23 cellular contexts compared by ENCODE assay signal in the genomic region with DNA sequence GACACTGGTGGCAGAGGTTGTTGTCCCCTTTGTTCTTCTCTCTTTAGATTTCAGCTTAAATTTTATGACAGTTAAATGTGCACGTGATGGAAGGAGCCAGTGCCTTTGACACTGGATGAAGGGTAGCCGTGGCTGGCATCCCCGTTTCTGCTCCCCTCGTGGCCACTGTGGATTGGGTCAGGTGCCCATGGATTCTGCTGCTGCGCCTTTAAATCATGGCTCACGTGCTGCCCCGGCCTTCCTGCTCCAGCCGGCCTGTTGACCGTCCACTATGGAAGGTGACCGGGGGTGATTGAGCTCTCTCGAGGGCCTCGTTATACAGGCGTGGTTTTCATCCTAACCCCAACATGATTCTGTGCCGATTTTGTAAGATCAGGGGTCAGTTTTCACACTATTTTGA. TPM values are rescaled to one million over a fixed set of nuclear protein-coding genes. Genes with fewer than 3 reads are reported as not detected.
DNase-seq lines count a peak whose midpoint lies in the region; ATAC-seq and TF ChIP-seq lines count a peak whose summit lies in the region.
"Had no signal": no experiment of that assay in that cellular context is flagged by ENCODE, and none has a peak within 500 bp of the region (broad histone marks: within the 10 kb centered on the region; RNA-seq: fewer than 3 reads in every experiment).

No MANE protein-coding gene starts in this region.

- H3K4me3 Mint-ChIP-seq in endothelial cell (ENCODE audit: unreplicated experiment) (no peak overlapping the region), neural progenitor cell (no peak overlapping the region)
- H3K4me3 Mint-ChIP-seq: CD14-positive monocyte; CD4-positive, alpha-beta T cell; CD8-positive, alpha-beta memory T cell; GM23338; H9 had no signal

- no peak for TF ChIP-seq POLR2A in IMR-90 (IDR thresholded peaks at IDR 0.05; ENCODE audit: low read depth, low read length)

- POLR2A ChIA-PET in IMR-90 (lab: Charles Lee; ENCODE audit: unreplicated experiment), result no interaction called here

- peaks cover 44% of the 10 kb centered on the region for H3K4me1 Mint-ChIP-seq in endothelial cell (ENCODE audit: unreplicated experiment)
- H3K4me1 Mint-ChIP-seq in neural progenitor cell, result no peaks in the 10 kb centered on the region
- H3K4me1 Mint-ChIP-seq: CD14-positive monocyte, GM23338, H9 had no signal

- H3F3A ChIP-seq in neural progenitor cell (ENCODE audit: low read depth) (no peaks in the 10 kb centered on the region), smooth muscle cell (ENCODE audit: low read depth) (no peaks in the 10 kb centered on the region)

- H2AFZ ChIP-seq in IMR-90 (replicated peaks; ENCODE audit: low read length, poor library complexity), result peak overlapping the region; percentile 24
- H2AFZ ChIP-seq in neural progenitor cell (replicated peaks), result no peak overlapping the region
- H2AFZ ChIP-seq in smooth muscle cell (ENCODE audit: low read depth), result no peak overlapping the region
- H2AFZ ChIP-seq: GM23338 had no signal

- no peak overlapping the region for H2BK120ac ChIP-seq in IMR-90 (ENCODE audit: low read depth, low read length)

- DNase-seq in activated CD8-positive, alpha-beta memory T cell treated with anti-CD3 and anti-CD28 coated beads for 24 hours, result peak; percentile 38
- no peak for DNase-seq in activated CD8-positive, alpha-beta memory T cell treated with anti-CD3 and anti-CD28 coated beads, Interleukin-2, amount 50 U/mL, for 48 hours
- DNase-seq in IMR-90, result no peak
- no peak for DNase-seq in endothelial cell (ENCODE audit: low spot score)
- no peak for DNase-seq in neural progenitor cell (ENCODE audit: low spot score)
- DNase-seq in activated naive CD4-positive, alpha-beta T cell treated with anti-CD3 and anti-CD28 coated beads, Interleukin-2, amount 50 U/mL, for 16 hours, result no peak
- no peak for DNase-seq in smooth muscle cell (lab: John Stamatoyannopoulos, UW; ENCODE audit: unreplicated experiment)
- DNase-seq: AML-193; BE2C; CD4-positive, alpha-beta T cell; CD8-positive, alpha-beta memory T cell; DMS 273 treated with DMSO at 0.1 percent for 48 hours; DMS79; EL; GDM1; H9 had no signal

- H3K4me2 ChIP-seq in IMR-90 (ENCODE audit: low read depth, low read length) (no peak overlapping the region), neural progenitor cell (no peak overlapping the region), smooth muscle cell (no peak overlapping the region)
- H3K4me2 ChIP-seq: BLaER1 treated with 17β-estradiol and CSF1 and Interleukin-3, amounts not matched to agents 10 nM and 100 nM; GM23338 had no signal

- no peak overlapping the region for H4K8ac ChIP-seq in IMR-90 (ENCODE audit: low read depth in 2 of 2, low read length in 2 of 2)

- no peaks in the 10 kb centered on the region for H4K20me1 ChIP-seq in IMR-90 (ENCODE audit: insufficient read depth, low read length)
- no peaks in the 10 kb centered on the region for H4K20me1 ChIP-seq in neural progenitor cell (ENCODE audit: low read depth)
- peaks cover 60% of the 10 kb centered on the region for H4K20me1 ChIP-seq in smooth muscle cell (ENCODE audit: low read depth)

- H3K27ac ChIP-seq in IMR-90 (ENCODE audit: insufficient read depth, low read length), result no peak overlapping the region
- no peak overlapping the region for H3K27ac ChIP-seq in neural progenitor cell
- H3K27ac ChIP-seq in smooth muscle cell (ENCODE audit: low read depth), result no peak overlapping the region
- H3K27ac ChIP-seq: 22Rv1; BLaER1 treated with 17β-estradiol and CSF1 and Interleukin-3, amounts not matched to agents 10 nM and 100 nM had no signal

- H3K27me3 Mint-ChIP-seq in endothelial cell (ENCODE audit: unreplicated experiment) (peaks cover 2% of the 10 kb centered on the region), neural progenitor cell (ENCODE audit: insufficient read depth, low read depth) (peaks cover 2% of the 10 kb centered on the region)
- H3K27me3 Mint-ChIP-seq: CD4-positive, alpha-beta T cell; CD8-positive, alpha-beta memory T cell had no signal

- dilution Hi-C loops in IMR-90 (cut with HindIII; ENCODE audit: low sequenced_read_pairs, unreplicated experiment), result no loop called here

- no peak overlapping the region for H2BK20ac ChIP-seq in IMR-90 (ENCODE audit: low read depth, low read length)

- H3K36me3 ChIP-seq in IMR-90 (ENCODE audit: control insufficient read depth, insufficient read depth, low read length), result peaks cover 55% of the 10 kb centered on the region
- peaks cover 4% of the 10 kb centered on the region for H3K36me3 ChIP-seq in neural progenitor cell
- H3K36me3 ChIP-seq in smooth muscle cell (ENCODE audit: low read depth), result no peaks in the 10 kb centered on the region

- in situ Hi-C loops in IMR-90 (cut with MboI; ENCODE audit: low sequenced_read_pairs), result no loop called here

- H2AK5ac ChIP-seq in IMR-90 (ENCODE audit: low read depth, low read length), result no peak overlapping the region

- TF ChIP-seq CTCF in IMR-90 (conservative IDR thresholded peaks at IDR 0.05; ENCODE audit: low read depth, low read length), result no peak
- no peak for TF ChIP-seq CTCF in endothelial cell (IDR thresholded peaks at IDR 0.05; ENCODE audit: unreplicated experiment)
- TF ChIP-seq CTCF in neural progenitor cell (IDR thresholded peaks at IDR 0.05), result no peak
- no peak for TF ChIP-seq CTCF in smooth muscle cell (IDR thresholded peaks at IDR 0.05; ENCODE audit: borderline replicate concordance, insufficient read depth, poor library complexity, severe bottlenecking)

- H4K5ac ChIP-seq in IMR-90 (ENCODE audit: low read depth, low read length), result no peak overlapping the region

- H3K79me2 ChIP-seq in neural progenitor cell (ENCODE audit: low read depth) (no peaks in the 10 kb centered on the region), smooth muscle cell (ENCODE audit: low read depth) (no peaks in the 10 kb centered on the region)

- H3K9me3 Mint-ChIP-seq in endothelial cell (ENCODE audit: unreplicated experiment) (no peaks in the 10 kb centered on the region), neural progenitor cell (no peaks in the 10 kb centered on the region)
- H3K9me3 Mint-ChIP-seq: CD4-positive, alpha-beta T cell; CD8-positive, alpha-beta memory T cell; GM23338; H9 had no signal

- no peak overlapping the region for H3K23ac ChIP-seq in IMR-90 (ENCODE audit: low read depth, low read length)

- no peak overlapping the region for H3K4ac ChIP-seq in IMR-90 (ENCODE audit: low read depth, low read length)

- H3K18ac ChIP-seq in IMR-90 (ENCODE audit: low read depth, low read length), result no peak overlapping the region

- H3K4me3 ChIP-seq in IMR-90 (ENCODE audit: insufficient read depth, low read depth, low read length) (no peak overlapping the region), neural progenitor cell (no peak overlapping the region), smooth muscle cell (no peak overlapping the region)
- H3K4me3 ChIP-seq: BLaER1 treated with 17β-estradiol and CSF1 and Interleukin-3, amounts not matched to agents 10 nM and 100 nM; GM12878; GM23338 had no signal

- no peak overlapping the region for H3K56ac ChIP-seq in IMR-90 (ENCODE audit: extremely low read depth, insufficient read depth, low read length)

- no peak overlapping the region for H2BK5ac ChIP-seq in IMR-90 (ENCODE audit: low read depth, low read length, poor library complexity, severe bottlenecking)

- ATAC-seq in IMR-90 (ENCODE audit: low read depth) (no peak), GM18868 (IDR thresholded peaks at IDR 0.05; ENCODE audit: unreplicated experiment) (no peak)
- ATAC-seq: GM12878, GM23338, HCT116 had no signal

- intact Hi-C loops in IMR-90 (cut with micrococcal nuclease), result no loop called here

- H3K9me1 ChIP-seq in IMR-90 (ENCODE audit: insufficient read depth, low read length), result peaks cover 15% of the 10 kb centered on the region; the same call in 1 of the 2 replicates

- H3K9me3 ChIP-seq in IMR-90 (ENCODE audit: control insufficient read depth, insufficient read depth, low read length) (no peaks in the 10 kb centered on the region), neural progenitor cell (ENCODE audit: low read depth) (no peaks in the 10 kb centered on the region), smooth muscle cell (replicated peaks; ENCODE audit: low read depth) (no peaks in the 10 kb centered on the region)
- H3K9me3 ChIP-seq: BE2C; BLaER1 treated with 17β-estradiol and CSF1 and Interleukin-3, amounts not matched to agents 10 nM and 100 nM had no signal

- H2AK9ac ChIP-seq in IMR-90 (replicated peaks; ENCODE audit: low read depth, low read length, poor library complexity), result no peak overlapping the region

- no peaks in the 10 kb centered on the region for H3K4me1 ChIP-seq in IMR-90 (ENCODE audit: control insufficient read depth, insufficient read depth, low read length)
- H3K4me1 ChIP-seq in neural progenitor cell, result no peaks in the 10 kb centered on the region
- H3K4me1 ChIP-seq in smooth muscle cell (ENCODE audit: low read depth), result no peaks in the 10 kb centered on the region
- H3K4me1 ChIP-seq: BE2C; BLaER1 treated with 17β-estradiol and CSF1 and Interleukin-3, amounts not matched to agents 10 nM and 100 nM had no signal

- WGBS in IMR-90 (ENCODE audit: extremely low coverage in 2 of 2, insufficient read length in 1 of 2), 2 experiments, result 95% methylated on average over 9 of the region's 14 CpGs; no CpG with 5 or more reads in 1 of the 2 experiments
- WGBS in smooth muscle cell (ENCODE audit: low lambda C conversion rate), result 98% methylated on average over 14 of the region's 14 CpGs

- H3K79me1 ChIP-seq in IMR-90 (ENCODE audit: low read depth in 1 of 2, low read length in 2 of 2), result peaks cover 8 to 24% of the 10 kb centered on the region in 2 experiments; a peak in 3 of 4 replicates

- H3K36me3 Mint-ChIP-seq in endothelial cell (ENCODE audit: low read depth, unreplicated experiment) (peaks cover 29% of the 10 kb centered on the region), neural progenitor cell (peaks cover 33% of the 10 kb centered on the region)

- no peaks in the 10 kb centered on the region for H3K27me3 ChIP-seq in IMR-90 (ENCODE audit: control insufficient read depth, insufficient read depth, low read length)
- H3K27me3 ChIP-seq in neural progenitor cell, result no peaks in the 10 kb centered on the region
- H3K27me3 ChIP-seq in smooth muscle cell (ENCODE audit: low read depth), result no peaks in the 10 kb centered on the region
- H3K27me3 ChIP-seq: BE2C; BLaER1 treated with 17β-estradiol and CSF1 and Interleukin-3, amounts not matched to agents 10 nM and 100 nM had no signal

- no peak overlapping the region for H4K91ac ChIP-seq in IMR-90 (ENCODE audit: insufficient read depth, low read depth, low read length)

- H3K14ac ChIP-seq in IMR-90 (replicated peaks; ENCODE audit: low read depth, low read length), result no peak overlapping the region

- H3K9ac ChIP-seq in IMR-90 (ENCODE audit: low read depth, low read length) (no peak overlapping the region), neural progenitor cell (no peak overlapping the region), smooth muscle cell (ENCODE audit: low read depth) (no peak overlapping the region)
- H3K9ac ChIP-seq: BLaER1 treated with 17β-estradiol and CSF1 and Interleukin-3, amounts not matched to agents 10 nM and 100 nM had no signal

- CTCF ChIA-PET in IMR-90 (lab: Yijun Ruan, JAX), result no interaction called here

- TF ChIP-seq RAD21 in IMR-90 (IDR thresholded peaks at IDR 0.05; ENCODE audit: low read length), result no peak

- H3K27ac Mint-ChIP-seq in endothelial cell (ENCODE audit: unreplicated experiment), result peak overlapping the region; percentile 76
- peak overlapping the region; percentile 34 for H3K27ac Mint-ChIP-seq in neural progenitor cell
- H3K27ac Mint-ChIP-seq: CD4-positive, alpha-beta T cell; GM23338; H9 had no signal

- BruUV-seq in IMR-90 (replicated peaks; lab: Mats Ljungman, UMichigan), result no TSS peak

- no peak overlapping the region for H2BK15ac ChIP-seq in IMR-90 (ENCODE audit: low read depth, low read length)

RNA-seq across cellular contexts. Expression of gene WDR37, which starts 34.5 kb away (rescaled TPM):
- total RNA-seq in IMR-90 (2012; rRNA removed), result 12.7 and 16.4 TPM in 2 replicates
- polyA plus RNA-seq in IMR-90 (2012; rRNA removed), result 14.0 and 14.5 TPM in 2 replicates
- 9.0 and 12.3 TPM in 2 replicates for polyA plus RNA-seq in IMR-90 (2012; cell fraction: cytosol; rRNA removed)
- 26.3 and 32.3 TPM in 2 replicates for polyA plus RNA-seq in IMR-90 (2012; cell fraction: nucleus; rRNA removed; ENCODE audit: low replicate concordance)
- 32.6 TPM for total RNA-seq in endothelial cell (ENCODE audit: unreplicated experiment)
- total RNA-seq in neural progenitor cell (ENCODE audit: low replicate concordance), result 11.6 and 14.7 TPM in 2 replicates
- 10.7 and 14.0 TPM in 2 replicates for total RNA-seq in smooth muscle cell
- polyA plus RNA-seq in smooth muscle cell, result 10.5 and 12.8 TPM in 2 replicates

RNA-seq across cellular contexts. Expression of gene IDI1, which starts 41.8 kb away (rescaled TPM):
- total RNA-seq in IMR-90 (2012; rRNA removed), result 27.4 and 45.8 TPM in 2 replicates
- 23.9 and 27.3 TPM in 2 replicates for polyA plus RNA-seq in IMR-90 (2012; rRNA removed)
- polyA plus RNA-seq in IMR-90 (2012; cell fraction: cytosol; rRNA removed), result 4.1 and 6.3 TPM in 2 replicates
- polyA plus RNA-seq in IMR-90 (2012; cell fraction: nucleus; rRNA removed; ENCODE audit: low replicate concordance), result 13.7 and 128 TPM in 2 replicates
- 52.7 TPM for total RNA-seq in endothelial cell (ENCODE audit: unreplicated experiment)
- 117 and 168 TPM in 2 replicates for total RNA-seq in neural progenitor cell (ENCODE audit: low replicate concordance)
- 142 and 240 TPM in 2 replicates for total RNA-seq in smooth muscle cell
- polyA plus RNA-seq in smooth muscle cell, result 136 and 165 TPM in 2 replicates
